1 cellular context compared by ENCODE assay signal in the genomic region with DNA sequence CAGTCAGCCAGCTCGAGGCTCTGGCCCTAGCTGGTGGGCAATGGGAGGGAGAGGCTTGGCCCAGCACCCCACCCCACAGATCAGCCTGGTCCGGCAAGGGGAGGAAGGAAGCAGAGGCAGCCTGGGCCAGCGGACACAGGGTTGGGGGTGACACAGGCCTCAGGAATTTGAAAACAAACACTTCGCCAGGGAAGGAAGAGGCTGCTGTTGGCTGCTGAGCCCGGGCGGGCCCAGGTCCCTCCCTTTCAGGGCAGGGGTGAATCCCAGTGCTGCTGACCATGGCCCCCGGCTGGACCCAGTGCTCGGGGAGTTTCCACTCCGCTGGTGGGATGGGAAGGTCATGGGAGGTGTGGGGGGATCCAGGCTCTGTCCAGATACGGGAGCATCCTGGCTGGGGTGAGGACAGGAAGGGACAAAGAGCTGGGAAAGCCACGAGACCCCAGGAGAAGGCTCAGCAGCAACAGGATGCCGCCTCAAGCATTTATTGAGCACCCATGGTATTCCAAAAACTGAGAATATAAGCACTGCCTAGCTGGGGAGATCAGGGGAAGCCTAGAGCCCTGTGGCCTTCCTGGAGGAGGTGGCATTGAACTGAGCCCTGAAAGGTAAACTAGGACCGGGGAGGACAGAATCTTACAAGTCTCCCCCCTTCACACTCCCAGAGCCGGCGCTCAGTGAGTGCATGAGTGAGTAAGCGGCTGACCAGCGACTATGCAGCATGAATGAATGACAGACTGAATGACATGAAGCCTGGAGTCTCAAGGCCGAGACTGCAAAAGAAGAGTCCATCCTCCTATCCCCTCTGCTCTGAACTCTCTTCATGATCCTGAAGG.
A peak's percentile ranks its signal among the peaks of the same experiment; 100 is the strongest.
TF ChIP-seq lines count a peak whose summit lies in the region.

No MANE protein-coding gene starts in this region.

TF ChIP-seq in WTC11, 78 proteins besides CTCF, POLR2A, EP300 and RAD21 (continued from another document):
- TF ChIP-seq, protein P1, sequence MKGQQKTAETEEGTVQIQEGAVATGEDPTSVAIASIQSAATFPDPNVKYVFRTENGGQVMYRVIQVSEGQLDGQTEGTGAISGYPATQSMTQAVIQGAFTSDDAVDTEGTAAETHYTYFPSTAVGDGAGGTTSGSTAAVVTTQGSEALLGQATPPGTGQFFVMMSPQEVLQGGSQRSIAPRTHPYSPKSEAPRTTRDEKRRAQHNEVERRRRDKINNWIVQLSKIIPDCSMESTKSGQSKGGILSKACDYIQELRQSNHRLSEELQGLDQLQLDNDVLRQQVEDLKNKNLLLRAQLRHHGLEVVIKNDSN (CRISPR knock-in tag; IDR thresholded peaks at IDR 0.05) = no peak
- TF ChIP-seq, protein P2, sequence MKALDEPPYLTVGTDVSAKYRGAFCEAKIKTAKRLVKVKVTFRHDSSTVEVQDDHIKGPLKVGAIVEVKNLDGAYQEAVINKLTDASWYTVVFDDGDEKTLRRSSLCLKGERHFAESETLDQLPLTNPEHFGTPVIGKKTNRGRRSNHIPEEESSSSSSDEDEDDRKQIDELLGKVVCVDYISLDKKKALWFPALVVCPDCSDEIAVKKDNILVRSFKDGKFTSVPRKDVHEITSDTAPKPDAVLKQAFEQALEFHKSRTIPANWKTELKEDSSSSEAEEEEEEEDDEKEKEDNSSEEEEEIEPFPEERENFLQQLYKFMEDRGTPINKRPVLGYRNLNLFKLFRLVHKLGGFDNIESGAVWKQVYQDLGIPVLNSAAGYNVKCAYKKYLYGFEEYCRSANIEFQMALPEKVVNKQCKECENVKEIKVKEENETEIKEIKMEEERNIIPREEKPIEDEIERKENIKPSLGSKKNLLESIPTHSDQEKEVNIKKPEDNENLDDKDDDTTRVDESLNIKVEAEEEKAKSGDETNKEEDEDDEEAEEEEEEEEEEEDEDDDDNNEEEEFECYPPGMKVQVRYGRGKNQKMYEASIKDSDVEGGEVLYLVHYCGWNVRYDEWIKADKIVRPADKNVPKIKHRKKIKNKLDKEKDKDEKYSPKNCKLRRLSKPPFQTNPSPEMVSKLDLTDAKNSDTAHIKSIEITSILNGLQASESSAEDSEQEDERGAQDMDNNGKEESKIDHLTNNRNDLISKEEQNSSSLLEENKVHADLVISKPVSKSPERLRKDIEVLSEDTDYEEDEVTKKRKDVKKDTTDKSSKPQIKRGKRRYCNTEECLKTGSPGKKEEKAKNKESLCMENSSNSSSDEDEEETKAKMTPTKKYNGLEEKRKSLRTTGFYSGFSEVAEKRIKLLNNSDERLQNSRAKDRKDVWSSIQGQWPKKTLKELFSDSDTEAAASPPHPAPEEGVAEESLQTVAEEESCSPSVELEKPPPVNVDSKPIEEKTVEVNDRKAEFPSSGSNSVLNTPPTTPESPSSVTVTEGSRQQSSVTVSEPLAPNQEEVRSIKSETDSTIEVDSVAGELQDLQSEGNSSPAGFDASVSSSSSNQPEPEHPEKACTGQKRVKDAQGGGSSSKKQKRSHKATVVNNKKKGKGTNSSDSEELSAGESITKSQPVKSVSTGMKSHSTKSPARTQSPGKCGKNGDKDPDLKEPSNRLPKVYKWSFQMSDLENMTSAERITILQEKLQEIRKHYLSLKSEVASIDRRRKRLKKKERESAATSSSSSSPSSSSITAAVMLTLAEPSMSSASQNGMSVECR (CRISPR knock-in tag; IDR thresholded peaks at IDR 0.05; ENCODE audit: borderline replicate concordance) = no peak
- TF ChIP-seq RORB (CRISPR knock-in tag; IDR thresholded peaks at IDR 0.05) (no peak), SMAD3 (CRISPR knock-in tag; IDR thresholded peaks at IDR 0.05; ENCODE audit: borderline replicate concordance) (no peak), GABPB1 (CRISPR knock-in tag; IDR thresholded peaks at IDR 0.05) (no peak), FOXP1 (CRISPR knock-in tag; IDR thresholded peaks at IDR 0.05; ENCODE audit: borderline replicate concordance) (peak; percentile 53; the same call in 1 of the 2 replicates), NR2C2 (CRISPR knock-in tag; IDR thresholded peaks at IDR 0.05) (no peak)
